Comparison of ENCODE assay signal across 25 cellular contexts in the genomic region with DNA sequence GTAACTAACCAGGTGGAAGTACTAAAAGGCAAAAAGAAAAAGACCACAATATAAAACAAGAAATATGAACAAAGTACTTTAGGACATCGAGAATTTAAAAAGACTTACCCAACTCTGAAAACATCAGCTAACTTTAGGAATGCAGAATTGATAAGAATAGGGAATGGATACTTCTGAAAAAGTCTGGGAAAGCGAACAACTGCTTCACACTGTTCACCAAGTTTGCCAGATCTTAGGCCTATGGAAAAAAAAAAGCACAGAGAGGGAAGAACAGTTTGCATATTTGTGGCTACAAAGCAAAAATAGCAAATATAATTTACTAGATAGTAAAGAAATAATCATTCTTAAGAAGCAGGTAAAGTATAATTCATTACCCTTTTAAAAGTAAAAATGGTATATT.
"Had no signal": no experiment of that assay in that cellular context is flagged by ENCODE, and none has a peak within 500 bp of the region (broad histone marks: within the 10 kb centered on the region; RNA-seq: fewer than 3 reads in every experiment).

No MANE protein-coding gene starts in this region.

- H3K27ac Mint-ChIP-seq: mesothelial cell of epicardium had no signal

- H3K27me3 Mint-ChIP-seq: naive B cell had no signal

- H3K9me3 ChIP-seq: esophagus muscularis mucosa, gastrocnemius medialis, mucosa of descending colon had no signal

- H3K27ac ChIP-seq: coronary artery, dorsolateral prefrontal cortex, esophagus muscularis mucosa, gastrocnemius medialis, heart right ventricle, left lung, lower lobe of right lung had no signal

- H3K4me3 Mint-ChIP-seq: mesothelial cell of epicardium, naive B cell had no signal

- H3K4me1 ChIP-seq: esophagus muscularis mucosa, gastrocnemius medialis, heart right ventricle, left lung, lower lobe of right lung had no signal

- H3K4me1 Mint-ChIP-seq: mesothelial cell of epicardium had no signal

- H3K4me3 ChIP-seq: coronary artery, dorsolateral prefrontal cortex, esophagus muscularis mucosa, gastrocnemius medialis, heart right ventricle, left lung, lower lobe of right lung, mucosa of descending colon had no signal

- ATAC-seq: gastrocnemius medialis, heart right ventricle, left cardiac atrium, left lung, left ventricle myocardium superior, lower lobe of right lung, mucosa of descending colon had no signal

- FAIRE-seq: colon, endothelial cell of umbilical vein, islet of Langerhans, keratinocyte had no signal

- DNase-seq: dermis blood vessel endothelial cell; dorsolateral prefrontal cortex; effector CD4-positive, alpha-beta T cell; effector memory CD4-positive, alpha-beta T cell; foreskin fibroblast; foreskin melanocyte; gastrocnemius medialis; glutamatergic neuron; head of caudate nucleus; heart right ventricle; hippocampal formation; left cardiac atrium; left lung; left ventricle myocardium superior; lower lobe of right lung; mesenchymal stem cell; mucosa of descending colon; naive B cell had no signal

- H3K27me3 ChIP-seq: dorsolateral prefrontal cortex, esophagus muscularis mucosa, gastrocnemius medialis, heart right ventricle, left lung had no signal
